In genomic region chr10:124547651-124548168, GRCh38 we compare ENCODE assay signal across 17 cellular contexts.
A peak's percentile ranks its signal among the peaks of the same experiment; 100 is the strongest.
DNase-seq lines count a peak whose midpoint lies in the region; ATAC-seq and TF ChIP-seq lines count a peak whose summit lies in the region.
"Had no signal": no experiment of that assay in that cellular context is flagged by ENCODE, and none has a peak within 500 bp of the region (broad histone marks: within the 10 kb centered on the region; RNA-seq: fewer than 3 reads in every experiment).

No MANE protein-coding gene starts in this region.

- TF ChIP-seq CTCF in fibroblast of villous mesenchyme (IDR thresholded peaks at IDR 0.05; ENCODE audit: insufficient read depth, low read depth, low read length) (no peak), omental fat pad (IDR thresholded peaks at IDR 0.05) (no peak), Calu3 (IDR thresholded peaks at IDR 0.05; ENCODE audit: unreplicated experiment) (no peak)

- no peak overlapping the region for H3K27ac ChIP-seq in naive thymus-derived CD4-positive, alpha-beta T cell (ENCODE audit: low read depth, low read length)
- H3K27ac ChIP-seq: vagina had no signal

- no peak overlapping the region for H3K4me3 Mint-ChIP-seq in naive thymus-derived CD4-positive, alpha-beta T cell
- no peak overlapping the region for H3K4me3 Mint-ChIP-seq in Calu3 (ENCODE audit: low read depth, unreplicated experiment)
- H3K4me3 Mint-ChIP-seq: activated CD4-positive, alpha-beta memory T cell treated with anti-CD3 and anti-CD28 coated beads for 36 hours; activated naive CD8-positive, alpha-beta T cell treated with anti-CD3 and anti-CD28 coated beads, Interleukin-2, amount 10 ng/mL, durations not matched to agents 7 days and 5 days; activated T-cell treated with anti-CD3 and anti-CD28 coated beads, Interleukin-2, amount 50 U/mL, for 24 hours had no signal

- CTCF ChIA-PET in naive thymus-derived CD4-positive, alpha-beta T cell (lab: Charles Lee) = interaction anchor here (0.8 to 0.9 kb wide), 2 partner anchors 9 to 194 kb away, joined by 3 read pairs; no protein-coding TSS in a partner anchor
- CTCF ChIA-PET in Calu3 (lab: Charles Lee) = no interaction called here

- no peaks in the 10 kb centered on the region for H3K9me3 Mint-ChIP-seq in naive thymus-derived CD4-positive, alpha-beta T cell
- no peaks in the 10 kb centered on the region for H3K9me3 Mint-ChIP-seq in Calu3 (ENCODE audit: low read depth, unreplicated experiment)
- H3K9me3 Mint-ChIP-seq: activated CD4-positive, alpha-beta memory T cell treated with anti-CD3 and anti-CD28 coated beads for 36 hours; activated naive CD8-positive, alpha-beta T cell treated with anti-CD3 and anti-CD28 coated beads, Interleukin-2, amount 10 ng/mL, durations not matched to agents 7 days and 5 days; activated T-cell treated with anti-CD3 and anti-CD28 coated beads, Interleukin-2, amount 50 U/mL, for 24 hours had no signal

- H3K4me1 Mint-ChIP-seq in naive thymus-derived CD4-positive, alpha-beta T cell = peaks cover 0 to 29% (median 22%) of the 10 kb centered on the region in 7 donors
- H3K4me1 Mint-ChIP-seq in Calu3 (ENCODE audit: low read depth, unreplicated experiment) = no peaks in the 10 kb centered on the region

- H3K9me3 ChIP-seq in naive thymus-derived CD4-positive, alpha-beta T cell (ENCODE audit: control insufficient read depth in 2 of 3, low read length in 3 of 3) = no peaks in the 10 kb centered on the region
- H3K9me3 ChIP-seq: vagina had no signal

- ATAC-seq in SK-N-SH treated with all-trans-retinoic acid at 6 μM for 48 hours (peak; percentile 35; the same call in 1 of the 3 replicates), omental fat pad (ENCODE audit: low FRiP score) (no peak), HG03135 (IDR thresholded peaks at IDR 0.05; ENCODE audit: unreplicated experiment) (no peak)
- peak; percentile 43 for ATAC-seq in naive thymus-derived CD4-positive, alpha-beta T cell

- H3K36me3 Mint-ChIP-seq in naive thymus-derived CD4-positive, alpha-beta T cell = no peaks in the 10 kb centered on the region
- no peaks in the 10 kb centered on the region for H3K36me3 Mint-ChIP-seq in Calu3 (ENCODE audit: insufficient read depth, unreplicated experiment)
- H3K36me3 Mint-ChIP-seq: activated CD4-positive, alpha-beta memory T cell treated with anti-CD3 and anti-CD28 coated beads for 36 hours; activated naive CD8-positive, alpha-beta T cell treated with anti-CD3 and anti-CD28 coated beads, Interleukin-2, amount 10 ng/mL, durations not matched to agents 7 days and 5 days had no signal

- BruUV-seq in Calu3 (replicated peaks; lab: Mats Ljungman, UMichigan) = no TSS peak

- H3K27ac Mint-ChIP-seq in naive thymus-derived CD4-positive, alpha-beta T cell = no peak overlapping the region
- H3K27ac Mint-ChIP-seq in Calu3 (ENCODE audit: unreplicated experiment) = no peak overlapping the region
- H3K27ac Mint-ChIP-seq: activated CD4-positive, alpha-beta memory T cell treated with anti-CD3 and anti-CD28 coated beads for 36 hours; activated naive CD8-positive, alpha-beta T cell treated with anti-CD3 and anti-CD28 coated beads, Interleukin-2, amount 10 ng/mL, durations not matched to agents 7 days and 5 days; activated T-cell treated with anti-CD3 and anti-CD28 coated beads, Interleukin-2, amount 50 U/mL, for 24 hours had no signal

- no peak overlapping the region for H3K4me3 ChIP-seq in fibroblast of villous mesenchyme (ENCODE audit: low read depth, low read length)
- no peak overlapping the region for H3K4me3 ChIP-seq in naive thymus-derived CD4-positive, alpha-beta T cell (ENCODE audit: low read length)
- H3K4me3 ChIP-seq: vagina had no signal

- peaks cover 0 to 5% (median 0%) of the 10 kb centered on the region in 5 donors for H3K27me3 Mint-ChIP-seq in naive thymus-derived CD4-positive, alpha-beta T cell
- no peaks in the 10 kb centered on the region for H3K27me3 Mint-ChIP-seq in Calu3 (ENCODE audit: unreplicated experiment)
- H3K27me3 Mint-ChIP-seq: activated CD4-positive, alpha-beta memory T cell treated with anti-CD3 and anti-CD28 coated beads for 36 hours; activated T-cell treated with anti-CD3 and anti-CD28 coated beads, Interleukin-2, amount 50 U/mL, for 24 hours; progenitor cell of endocrine pancreas had no signal

- DNase-seq in CD1c-positive myeloid dendritic cell (ENCODE audit: extremely low spot score) (peak; percentile 35), fibroblast of villous mesenchyme (ENCODE audit: low read depth) (peak; percentile 64), omental fat pad (ENCODE audit: low spot score) (no peak), Calu3 (no peak), posterior cingulate gyrus (no peak)
- no peak for DNase-seq in naive thymus-derived CD4-positive, alpha-beta T cell
- DNase-seq: activated CD4-positive, alpha-beta memory T cell treated with anti-CD3 and anti-CD28 coated beads for 36 hours; activated naive CD8-positive, alpha-beta T cell treated with anti-CD3 and anti-CD28 coated beads, Interleukin-2, amount 10 ng/mL, durations not matched to agents 7 days and 5 days; activated T-cell treated with anti-CD3 and anti-CD28 coated beads, Interleukin-2, amount 50 U/mL, for 24 hours; effector CD4-positive, alpha-beta T cell; hippocampal formation; MM.1S; NCI-H187 treated with DMSO at 0.1 percent for 48 hours had no signal

- intact Hi-C loops in naive thymus-derived CD4-positive, alpha-beta T cell (cut with micrococcal nuclease) = no loop called here
- intact Hi-C loops in Calu3 (cut with micrococcal nuclease; ENCODE audit: unreplicated experiment) (no loop called here), posterior cingulate gyrus (cut with DNase I) (no loop called here)

- H3K36me3 ChIP-seq in naive thymus-derived CD4-positive, alpha-beta T cell (ENCODE audit: control insufficient read depth in 2 of 3, insufficient read depth in 3 of 3, low read length in 3 of 3) = no peaks in the 10 kb centered on the region
- H3K36me3 ChIP-seq: vagina had no signal

- peaks cover 0 to 17% of the 10 kb centered on the region in 2 donors for H3K4me1 ChIP-seq in naive thymus-derived CD4-positive, alpha-beta T cell (ENCODE audit: control insufficient read depth in 2 of 2, insufficient read depth in 2 of 2, low read length in 2 of 2)
- H3K4me1 ChIP-seq: vagina had no signal

- POLR2A ChIA-PET in naive thymus-derived CD4-positive, alpha-beta T cell (lab: Charles Lee) = no interaction called here

- H3K27me3 ChIP-seq in naive thymus-derived CD4-positive, alpha-beta T cell (ENCODE audit: control insufficient read depth in 2 of 2, insufficient read depth in 2 of 2, low read length in 2 of 2) = no peaks in the 10 kb centered on the region
- H3K27me3 ChIP-seq: vagina had no signal

TF ChIP-seq in SK-N-SH treated with all-trans-retinoic acid at 6 μM for 48 hours, 23 proteins besides CTCF, POLR2A, EP300 and RAD21:
- no peak for TF ChIP-seq POU6F1 (CRISPR knock-in tag; IDR thresholded peaks at IDR 0.05; ENCODE audit: borderline replicate concordance, low read depth)
- no peak for TF ChIP-seq ZNF8 (CRISPR knock-in tag; IDR thresholded peaks at IDR 0.05)
- no peak for TF ChIP-seq ZNF70 (CRISPR knock-in tag; IDR thresholded peaks at IDR 0.05)
- TF ChIP-seq ZFP3 (CRISPR knock-in tag; IDR thresholded peaks at IDR 0.05) = no peak
- no peak for TF ChIP-seq SNAI2 (CRISPR knock-in tag; IDR thresholded peaks at IDR 0.05)

Comparison
In these comparisons a context has a peak if more than half of its experiments do, and no peak if none do; other contexts are left out.
1. DNase-seq: peak in CD1c-positive myeloid dendritic cell (single experiment) and fibroblast of villous mesenchyme (single experiment); none in naive thymus-derived CD4-positive, alpha-beta T cell (0 of 9), omental fat pad (single experiment), Calu3 (single experiment) and posterior cingulate gyrus (0 of 10).
2. ATAC-seq: peak in SK-N-SH treated with all-trans-retinoic acid at 6 μM for 48 hours (single experiment) and naive thymus-derived CD4-positive, alpha-beta T cell (single experiment); none in omental fat pad (single experiment) and HG03135 (single experiment).